Comparison of ENCODE assay signal across 8 cellular contexts in genomic region chr3:45567730-45568172, GRCh38. TPM values are rescaled to one million over a fixed set of nuclear protein-coding genes. Genes with fewer than 3 reads are reported as not detected.
DNase-seq lines count a peak whose midpoint lies in the region; ATAC-seq and TF ChIP-seq lines count a peak whose summit lies in the region.

No MANE protein-coding gene starts in this region.

- H3K27ac Mint-ChIP-seq in WTC11: no peak overlapping the region

- H3K9me3 Mint-ChIP-seq in WTC11: peaks cover 14% of the 10 kb centered on the region

- H3K4me3 Mint-ChIP-seq in WTC11: no peak overlapping the region

- H3K4me1 ChIP-seq in lower lobe of right lung: peaks cover 40% of the 10 kb centered on the region

- TF ChIP-seq CTCF in lower lobe of right lung (IDR thresholded peaks at IDR 0.05) (no peak), WTC11 (IDR thresholded peaks at IDR 0.05) (no peak)

- H3K36me3 ChIP-seq in lower lobe of right lung: no peaks in the 10 kb centered on the region

- no peak for ATAC-seq in GM18505 (IDR thresholded peaks at IDR 0.05; ENCODE audit: unreplicated experiment)
- ATAC-seq in HG02623 (IDR thresholded peaks at IDR 0.05; ENCODE audit: unreplicated experiment): peak; percentile 45
- ATAC-seq in lower lobe of right lung: peak; percentile 59 to 70
- no peak for ATAC-seq in WTC11

- CTCF ChIA-PET in WTC11 (lab: Charles Lee): interaction anchor here (2.6 kb wide), 1 partner anchor 92 kb away, joined by 17 read pairs; no protein-coding TSS in a partner anchor

- no peaks in the 10 kb centered on the region for H3K27me3 ChIP-seq in lower lobe of right lung (ENCODE audit: low read depth)

- H3K4me1 Mint-ChIP-seq in WTC11: peaks cover 34% of the 10 kb centered on the region

- H3K27me3 Mint-ChIP-seq in WTC11 (ENCODE audit: low read depth): peaks cover 3% of the 10 kb centered on the region; the same call in 1 of the 2 replicates

- intact Hi-C loops in lower lobe of right lung (cut with DNase I): no loop called here

- TF ChIP-seq POLR2A in GM18505 (IDR thresholded peaks at IDR 0.05; ENCODE audit: borderline replicate concordance, extremely low read depth, insufficient read depth, insufficient read length): peak; percentile 46

- H3K9me3 ChIP-seq in lower lobe of right lung: no peaks in the 10 kb centered on the region

- H3K4me3 ChIP-seq in lower lobe of right lung: no peak overlapping the region

- DNase-seq in SIG-M5 treated with dmso at 0.1 percent for 504 hours (lab: John Stamatoyannopoulos, UW; ENCODE audit: unreplicated experiment): peak; percentile 77
- DNase-seq in lower lobe of right lung: no peak
- DNase-seq in WTC11 (ENCODE audit: low spot score): no peak
- DNase-seq in SW480 (ENCODE audit: low spot score): no peak
- DNase-seq in activated effector memory CD4-positive, alpha-beta T cell treated with Interleukin-2 at 50 U/mL for 16 hours: no peak
- no peak for DNase-seq in NCI-H1105 treated with DMSO at 0.1 percent for 48 hours (lab: John Stamatoyannopoulos, UW)

- POLR2A ChIA-PET in WTC11 (lab: Charles Lee): no interaction called here

- H3K36me3 Mint-ChIP-seq in WTC11: peaks cover 11% of the 10 kb centered on the region

- peak overlapping the region; percentile 36 for H3K27ac ChIP-seq in lower lobe of right lung

TF ChIP-seq in WTC11, 78 proteins besides CTCF, POLR2A, EP300 and RAD21:
- TF ChIP-seq NFATC4 (CRISPR knock-in tag; IDR thresholded peaks at IDR 0.05) (no peak), ZNF232 (CRISPR knock-in tag; IDR thresholded peaks at IDR 0.05) (no peak), ATF1 (CRISPR knock-in tag; IDR thresholded peaks at IDR 0.05) (no peak), TEAD4 (CRISPR knock-in tag; IDR thresholded peaks at IDR 0.05) (no peak), ZNF121 (CRISPR knock-in tag; IDR thresholded peaks at IDR 0.05) (no peak), SMAD3 (CRISPR knock-in tag; IDR thresholded peaks at IDR 0.05; ENCODE audit: borderline replicate concordance) (no peak), TP53 (CRISPR knock-in tag; IDR thresholded peaks at IDR 0.05) (no peak), CREB1 (CRISPR knock-in tag; IDR thresholded peaks at IDR 0.05) (no peak)
- TF ChIP-seq, protein P1, sequence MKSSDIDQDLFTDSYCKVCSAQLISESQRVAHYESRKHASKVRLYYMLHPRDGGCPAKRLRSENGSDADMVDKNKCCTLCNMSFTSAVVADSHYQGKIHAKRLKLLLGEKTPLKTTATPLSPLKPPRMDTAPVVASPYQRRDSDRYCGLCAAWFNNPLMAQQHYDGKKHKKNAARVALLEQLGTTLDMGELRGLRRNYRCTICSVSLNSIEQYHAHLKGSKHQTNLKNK (CRISPR knock-in tag; IDR thresholded peaks at IDR 0.05): no peak
- TF ChIP-seq, protein P2, sequence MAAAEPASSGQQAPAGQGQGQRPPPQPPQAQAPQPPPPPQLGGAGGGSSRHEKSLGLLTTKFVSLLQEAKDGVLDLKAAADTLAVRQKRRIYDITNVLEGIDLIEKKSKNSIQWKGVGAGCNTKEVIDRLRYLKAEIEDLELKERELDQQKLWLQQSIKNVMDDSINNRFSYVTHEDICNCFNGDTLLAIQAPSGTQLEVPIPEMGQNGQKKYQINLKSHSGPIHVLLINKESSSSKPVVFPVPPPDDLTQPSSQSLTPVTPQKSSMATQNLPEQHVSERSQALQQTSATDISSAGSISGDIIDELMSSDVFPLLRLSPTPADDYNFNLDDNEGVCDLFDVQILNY (CRISPR knock-in tag; IDR thresholded peaks at IDR 0.05): no peak
- TF ChIP-seq, protein P3, sequence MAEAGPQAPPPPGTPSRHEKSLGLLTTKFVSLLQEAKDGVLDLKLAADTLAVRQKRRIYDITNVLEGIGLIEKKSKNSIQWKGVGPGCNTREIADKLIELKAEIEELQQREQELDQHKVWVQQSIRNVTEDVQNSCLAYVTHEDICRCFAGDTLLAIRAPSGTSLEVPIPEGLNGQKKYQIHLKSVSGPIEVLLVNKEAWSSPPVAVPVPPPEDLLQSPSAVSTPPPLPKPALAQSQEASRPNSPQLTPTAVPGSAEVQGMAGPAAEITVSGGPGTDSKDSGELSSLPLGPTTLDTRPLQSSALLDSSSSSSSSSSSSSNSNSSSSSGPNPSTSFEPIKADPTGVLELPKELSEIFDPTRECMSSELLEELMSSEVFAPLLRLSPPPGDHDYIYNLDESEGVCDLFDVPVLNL (CRISPR knock-in tag; IDR thresholded peaks at IDR 0.05; ENCODE audit: borderline replicate concordance, low read depth): no peak
- TF ChIP-seq, protein P4, sequence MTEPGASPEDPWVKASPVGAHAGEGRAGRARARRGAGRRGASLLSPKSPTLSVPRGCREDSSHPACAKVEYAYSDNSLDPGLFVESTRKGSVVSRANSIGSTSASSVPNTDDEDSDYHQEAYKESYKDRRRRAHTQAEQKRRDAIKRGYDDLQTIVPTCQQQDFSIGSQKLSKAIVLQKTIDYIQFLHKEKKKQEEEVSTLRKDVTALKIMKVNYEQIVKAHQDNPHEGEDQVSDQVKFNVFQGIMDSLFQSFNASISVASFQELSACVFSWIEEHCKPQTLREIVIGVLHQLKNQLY (CRISPR knock-in tag; IDR thresholded peaks at IDR 0.05): no peak

RNA-seq across cellular contexts. Expression of gene LIMD1, which starts 26.8 kb away (rescaled TPM):
- total RNA-seq in lower lobe of right lung (80.6 TPM), WTC11 (2021) (35.6 to 41.7 TPM (median 36.5 TPM) in 3 replicates)

Comparison
In these comparisons a context has a peak if more than half of its experiments do, and no peak if none do; other contexts are left out.
1. ATAC-seq: peak in HG02623 (single experiment) and lower lobe of right lung (2 of 2); none in GM18505 (single experiment) and WTC11 (single experiment).